ENCODE assay signal across 8 cellular contexts in genomic region chr15:78108300-78109084, GRCh38. TPM values are rescaled to one million over a fixed set of nuclear protein-coding genes. Genes with fewer than 3 reads are reported as not detected.
DNase-seq lines count a peak whose midpoint lies in the region; ATAC-seq and TF ChIP-seq lines count a peak whose summit lies in the region.

No MANE protein-coding gene starts in this region.

- peaks cover 4% of the 10 kb centered on the region for H3K36me3 Mint-ChIP-seq in Calu3 (ENCODE audit: insufficient read depth, unreplicated experiment)

- intact Hi-C loops in Calu3 (cut with micrococcal nuclease; ENCODE audit: unreplicated experiment) = loop anchor here (1.0 kb wide), 2 partner anchors 141 to 149 kb away; no protein-coding TSS in a partner anchor

- ATAC-seq in left lobe of liver (peak; percentile 96), HG02623 (IDR thresholded peaks at IDR 0.05; ENCODE audit: unreplicated experiment) (no peak)

- POLR2A ChIA-PET in HEK293T (lab: Yijun Ruan, JAX) = no interaction called here

- H3K27ac Mint-ChIP-seq in Calu3 (ENCODE audit: unreplicated experiment) = no peak overlapping the region

- H3K27me3 Mint-ChIP-seq in Calu3 (ENCODE audit: unreplicated experiment) = no peaks in the 10 kb centered on the region

- peak; percentile 98 for TF ChIP-seq CTCF in Calu3 (IDR thresholded peaks at IDR 0.05; ENCODE audit: unreplicated experiment)

- CTCF ChIA-PET in Calu3 (lab: Charles Lee) (interaction anchor here (0.5 to 3.8 kb wide), 30 partner anchors 9 to 358 kb away, joined by 3 to 40 read pairs (median 4); partner anchors contain the start of gene CIB2), HEK293T (lab: Yijun Ruan, JAX) (interaction anchor here (0.6 to 3.9 kb wide), 23 partner anchors 11 to 199 kb away, joined by 3 to 42 read pairs (median 4); partner anchors contain the start of genes CIB2, SH2D7 and TBC1D2B)

- BruUV-seq in Calu3 (replicated peaks; lab: Mats Ljungman, UMichigan) = no TSS peak

- no peak overlapping the region for H3K4me3 Mint-ChIP-seq in Calu3 (ENCODE audit: low read depth, unreplicated experiment)

- no peaks in the 10 kb centered on the region for H3K9me3 Mint-ChIP-seq in Calu3 (ENCODE audit: low read depth, unreplicated experiment)

- H3K4me1 Mint-ChIP-seq in Calu3 (ENCODE audit: low read depth, unreplicated experiment) = peaks cover 17% of the 10 kb centered on the region

- peak; percentile 92 for DNase-seq in Calu3
- DNase-seq in HEK293T (ENCODE audit: extremely low spot score) = peak; percentile 82
- peak; percentile 57 for DNase-seq in NCI-H524 treated with DMSO at 0.1 percent for 48 hours (lab: John Stamatoyannopoulos, UW)
- DNase-seq in activated CD4-positive, alpha-beta T cell treated with anti-CD3 and anti-CD28 coated beads for 4 hours = peak; percentile 86 to 89
- peak; percentile 78 for DNase-seq in cerebellum (ENCODE audit: low spot score)
- peak; percentile 84 for DNase-seq in left lobe of liver (ENCODE audit: low spot score)
- peak; percentile 86 for DNase-seq in stimulated activated CD4-positive, alpha-beta T cell treated with anti-CD3 and anti-CD28 coated beads, Interleukin-4, amount 100 ng/mL, for 24 hours

TF ChIP-seq in HEK293T, 16 proteins besides CTCF, POLR2A, EP300 and RAD21:
- no peak for TF ChIP-seq BHLHE40 (IDR thresholded peaks at IDR 0.05; ENCODE audit: borderline replicate concordance)

RNA-seq across cellular contexts. Expression of gene SH2D7, which starts 16.1 kb away (rescaled TPM):
- total RNA-seq in Calu3 (2022) (not detected in 2 replicates), cerebellum (not detected), left lobe of liver (not detected)

RNA-seq across cellular contexts. Expression of gene CIB2, which starts 22.8 kb away (rescaled TPM):
- 15.1 and 15.7 TPM in 2 replicates for total RNA-seq in Calu3 (2022)
- total RNA-seq in cerebellum = 18.0 TPM
- 0.20 TPM for total RNA-seq in left lobe of liver

RNA-seq across cellular contexts. Expression of gene TBC1D2B, which starts 31.0 kb away (rescaled TPM):
- total RNA-seq in Calu3 (2022) (50.0 and 52.8 TPM in 2 replicates), cerebellum (18.3 TPM), left lobe of liver (50.4 TPM)

RNA-seq across cellular contexts. Expression of gene IDH3A, which starts 40.7 kb away (rescaled TPM):
- 96.1 and 111 TPM in 2 replicates for total RNA-seq in Calu3 (2022)
- total RNA-seq in cerebellum = 40.6 TPM
- total RNA-seq in left lobe of liver = 29.4 TPM

Comparison
In these comparisons a context has a peak if more than half of its experiments do, and no peak if none do; other contexts are left out.
1. RNA of gene CIB2, which starts 22.8 kb away (total RNA-seq): 18.0 TPM in cerebellum (single experiment) and 15.1 to 15.7 TPM in Calu3; 0.20 TPM in left lobe of liver (single experiment); every median in the first group is over 10 times any median in the second.
2. Peak in every context shown above with its lines, with median percentiles within 50 percentile points of each other: DNase-seq.